In the genomic region with DNA sequence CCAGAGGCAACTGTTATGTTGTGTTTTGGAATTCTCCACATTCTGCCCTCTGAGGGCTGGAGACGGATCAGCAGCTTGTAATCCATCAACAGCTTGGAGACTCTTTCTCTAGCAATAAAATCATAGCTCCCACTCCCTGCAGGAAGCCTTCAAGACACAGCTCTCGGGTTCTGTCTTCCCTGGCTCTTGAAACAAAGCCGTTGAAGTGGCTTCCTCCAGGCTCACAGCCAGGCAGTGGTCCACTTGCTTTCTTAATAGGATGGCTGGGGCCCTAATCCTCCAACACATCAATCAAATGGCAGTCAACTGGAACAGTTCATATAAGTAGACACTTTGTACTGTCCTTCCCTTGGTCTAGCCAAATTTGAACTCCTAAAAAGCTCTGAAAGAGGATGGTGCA, we compare ENCODE assay signal across 10 cellular contexts.
DNase-seq lines count a peak whose midpoint lies in the region; ATAC-seq and TF ChIP-seq lines count a peak whose summit lies in the region.
"Had no signal": no experiment of that assay in that cellular context is flagged by ENCODE, and none has a peak within 500 bp of the region (broad histone marks: within the 10 kb centered on the region; RNA-seq: fewer than 3 reads in every experiment).

No MANE protein-coding gene starts in this region.

- peak overlapping the region; percentile 67 to 93 (median 86) for H3K4me3 Mint-ChIP-seq in naive thymus-derived CD8-positive, alpha-beta T cell
- no peak overlapping the region for H3K4me3 Mint-ChIP-seq in MCF 10A (ENCODE audit: unreplicated experiment)
- H3K4me3 Mint-ChIP-seq: activated CD8-positive, alpha-beta memory T cell treated with anti-CD3 and anti-CD28 coated beads, Interleukin-2, amount 10 ng/mL, durations not matched to agents 7 days and 5 days; type B pancreatic cell had no signal

- no peaks in the 10 kb centered on the region for H3K27me3 Mint-ChIP-seq in naive thymus-derived CD8-positive, alpha-beta T cell
- peaks cover 49% of the 10 kb centered on the region for H3K27me3 Mint-ChIP-seq in MCF 10A (ENCODE audit: insufficient read depth, unreplicated experiment)
- H3K27me3 Mint-ChIP-seq: activated CD8-positive, alpha-beta memory T cell treated with anti-CD3 and anti-CD28 coated beads, Interleukin-2, amount 10 ng/mL, durations not matched to agents 7 days and 5 days had no signal

- BruUV-seq in MCF 10A (replicated peaks; lab: Mats Ljungman, UMichigan) = no TSS peak

- no peak for TF ChIP-seq CTCF in MCF 10A (IDR thresholded peaks at IDR 0.05; ENCODE audit: unreplicated experiment)

- H3K9me3 Mint-ChIP-seq in naive thymus-derived CD8-positive, alpha-beta T cell = no peaks in the 10 kb centered on the region
- no peaks in the 10 kb centered on the region for H3K9me3 Mint-ChIP-seq in MCF 10A (ENCODE audit: unreplicated experiment)

- peak; percentile 23 for ATAC-seq in GM21576 (IDR thresholded peaks at IDR 0.05; ENCODE audit: unreplicated experiment)
- ATAC-seq in naive thymus-derived CD8-positive, alpha-beta T cell = peak; percentile 12 to 35
- ATAC-seq in HG03442 (IDR thresholded peaks at IDR 0.05; ENCODE audit: unreplicated experiment) = no peak

- H3K36me3 Mint-ChIP-seq in naive thymus-derived CD8-positive, alpha-beta T cell = peaks cover 0 to 3% (median 0%) of the 10 kb centered on the region in 3 donors
- no peaks in the 10 kb centered on the region for H3K36me3 Mint-ChIP-seq in MCF 10A (ENCODE audit: insufficient read depth, unreplicated experiment)
- H3K36me3 Mint-ChIP-seq: activated CD8-positive, alpha-beta memory T cell treated with anti-CD3 and anti-CD28 coated beads, Interleukin-2, amount 10 ng/mL, durations not matched to agents 7 days and 5 days; type B pancreatic cell had no signal

- H3K4me1 Mint-ChIP-seq in naive thymus-derived CD8-positive, alpha-beta T cell = peaks cover 15 to 55% (median 38%) of the 10 kb centered on the region in 4 donors
- no peaks in the 10 kb centered on the region for H3K4me1 Mint-ChIP-seq in MCF 10A (ENCODE audit: insufficient read depth, unreplicated experiment)

- intact Hi-C loops in MCF 10A (cut with micrococcal nuclease) = no loop called here

- CTCF ChIA-PET in MCF 10A (lab: Yijun Ruan, JAX) = interaction anchor here (0.6 kb wide), 1 partner anchor 8 kb away, joined by 3 read pairs; no protein-coding TSS in a partner anchor

- DNase-seq in DMS 273 (lab: John Stamatoyannopoulos, UW; ENCODE audit: unreplicated experiment) (peak; percentile 33), DMS 273 treated with DMSO at 0.1 percent for 48 hours (lab: John Stamatoyannopoulos, UW) (no peak), NCI-H524 treated with DMSO at 0.1 percent for 48 hours (lab: John Stamatoyannopoulos, UW) (peak; percentile 87), MCF 10A (ENCODE audit: unreplicated experiment) (no peak), LoVo (ENCODE audit: low spot score) (no peak)
- DNase-seq in naive thymus-derived CD8-positive, alpha-beta T cell = no peak
- DNase-seq: activated CD8-positive, alpha-beta memory T cell treated with anti-CD3 and anti-CD28 coated beads, Interleukin-2, amount 10 ng/mL, durations not matched to agents 7 days and 5 days had no signal

- POLR2A ChIA-PET in naive thymus-derived CD8-positive, alpha-beta T cell (lab: Charles Lee) = interaction anchor here (0.8 to 3.0 kb wide), 7 partner anchors 8 to 83 kb away, joined by 3 to 27 read pairs (median 4); partner anchors contain the start of gene SC5D
- POLR2A ChIA-PET in MCF 10A (lab: Yijun Ruan, JAX) = interaction anchor here (1.2 kb wide), 2 partner anchors 8 to 13 kb away, joined by 3 to 7 read pairs; no protein-coding TSS in a partner anchor

- H3K27ac Mint-ChIP-seq in naive thymus-derived CD8-positive, alpha-beta T cell = peak overlapping the region; percentile 13 to 98 (median 92)
- no peak overlapping the region for H3K27ac Mint-ChIP-seq in MCF 10A (ENCODE audit: low read depth, unreplicated experiment)
- H3K27ac Mint-ChIP-seq: activated CD8-positive, alpha-beta memory T cell treated with anti-CD3 and anti-CD28 coated beads, Interleukin-2, amount 10 ng/mL, durations not matched to agents 7 days and 5 days; type B pancreatic cell had no signal

Comparison
In these comparisons a context has a peak if more than half of its experiments do, and no peak if none do; other contexts are left out.
1. DNase-seq: peak in DMS 273 (single experiment) and NCI-H524 treated with DMSO at 0.1 percent for 48 hours (single experiment); none in DMS 273 treated with DMSO at 0.1 percent for 48 hours (single experiment), naive thymus-derived CD8-positive, alpha-beta T cell (0 of 10), MCF 10A (single experiment) and LoVo (single experiment).